18 cellular contexts compared by ENCODE assay signal in genomic region chr5:76690027-76690679, GRCh38. TPM values are rescaled to one million over a fixed set of nuclear protein-coding genes. Genes with fewer than 3 reads are reported as not detected.
DNase-seq lines count a peak whose midpoint lies in the region; ATAC-seq, FAIRE-seq and TF ChIP-seq lines count a peak whose summit lies in the region.
"Had no signal": no experiment of that assay in that cellular context is flagged by ENCODE, and none has a peak within 500 bp of the region (broad histone marks: within the 10 kb centered on the region; RNA-seq: fewer than 3 reads in every experiment).

No MANE protein-coding gene starts in this region.

- H3K27ac Mint-ChIP-seq in T-helper 17 cell: peak overlapping the region; percentile 21
- H3K27ac Mint-ChIP-seq in activated CD4-positive, alpha-beta T cell treated with anti-CD3 and anti-CD28 coated beads, Interleukin-2, amount 10 ng/mL, durations not matched to agents 7 days and 5 days: no peak overlapping the region

- no peak for FAIRE-seq in HTR-8/SVneo (lab: Jason Lieb, UNC)

- H3K4me1 ChIP-seq in GM23248 (ENCODE audit: insufficient read depth) (peaks cover 43% of the 10 kb centered on the region), foreskin keratinocyte (peaks cover 36% of the 10 kb centered on the region), spleen (peaks cover 0 to 26% (median 8%) of the 10 kb centered on the region in 6 donors)
- H3K4me1 ChIP-seq: BE2C had no signal

- peaks cover 5% of the 10 kb centered on the region for H3K4me1 Mint-ChIP-seq in T-helper 17 cell
- peaks cover 16% of the 10 kb centered on the region for H3K4me1 Mint-ChIP-seq in activated CD4-positive, alpha-beta T cell treated with anti-CD3 and anti-CD28 coated beads, Interleukin-2, amount 10 ng/mL, durations not matched to agents 7 days and 5 days

- ATAC-seq in T-helper 17 cell: no peak
- ATAC-seq in foreskin keratinocyte: no peak
- no peak for ATAC-seq in activated CD4-positive, CD25-positive, alpha-beta regulatory T cell treated with anti-CD3 and anti-CD28 coated beads, Interleukin-2, amount 50 U/mL, for 24 hours

- TF ChIP-seq CTCF in foreskin keratinocyte (conservative IDR thresholded peaks at IDR 0.05): no peak
- TF ChIP-seq CTCF in spleen (IDR thresholded peaks at IDR 0.05 in 8 of 11, conservative IDR thresholded peaks at IDR 0.05 in 3 of 11): no peak

- H3K9ac ChIP-seq in GM23248: no peak overlapping the region

- H2AFZ ChIP-seq in GM23248: no peak overlapping the region

- H3K4me2 ChIP-seq in GM23248 (ENCODE audit: unreplicated experiment): peak overlapping the region; percentile 50

- H3K9me3 ChIP-seq in GM23248 (ENCODE audit: low read depth) (no peaks in the 10 kb centered on the region), T-helper 17 cell (ENCODE audit: control insufficient read depth, low read length, poor library complexity, severe bottlenecking) (no peaks in the 10 kb centered on the region), spleen (no peaks in the 10 kb centered on the region)
- H3K9me3 ChIP-seq: adrenal gland, BE2C had no signal

- intact Hi-C loops in spleen (cut with DNase I; ENCODE audit: low total_unique reads): no loop called here

- H3K36me3 ChIP-seq in GM23248 (ENCODE audit: low read depth) (no peaks in the 10 kb centered on the region), spleen (peaks cover 0 to 86% (median 4%) of the 10 kb centered on the region in 6 donors)
- H3K36me3 ChIP-seq: adrenal gland, BE2C had no signal

- peaks cover 7% of the 10 kb centered on the region for H3K36me3 Mint-ChIP-seq in T-helper 17 cell (ENCODE audit: low read depth)
- H3K36me3 Mint-ChIP-seq in activated CD4-positive, alpha-beta T cell treated with anti-CD3 and anti-CD28 coated beads, Interleukin-2, amount 10 ng/mL, durations not matched to agents 7 days and 5 days (ENCODE audit: low read depth): peaks cover 62% of the 10 kb centered on the region

- no peaks in the 10 kb centered on the region for H3K79me2 ChIP-seq in GM23248 (ENCODE audit: insufficient read depth)

- H3F3A ChIP-seq in GM23248 (ENCODE audit: insufficient read depth): peaks cover 50% of the 10 kb centered on the region

- POLR2A ChIA-PET in activated CD4-positive, alpha-beta T cell treated with anti-CD3 and anti-CD28 coated beads, Interleukin-2, amount 10 ng/mL, durations not matched to agents 7 days and 5 days (lab: Charles Lee): interaction anchor here (0.6 kb wide), 1 partner anchor 21 kb away, joined by 3 read pairs; no protein-coding TSS in a partner anchor

- no peaks in the 10 kb centered on the region; the same call in 1 of the 2 replicates for H3K27me3 ChIP-seq in GM23248 (replicated peaks; ENCODE audit: insufficient read depth)
- H3K27me3 ChIP-seq in foreskin keratinocyte: no peaks in the 10 kb centered on the region
- no peaks in the 10 kb centered on the region for H3K27me3 ChIP-seq in spleen (replicated peaks in 1 of 7)
- H3K27me3 ChIP-seq: adrenal gland had no signal

- H3K9me2 ChIP-seq in GM23248 (ENCODE audit: insufficient read depth): no peaks in the 10 kb centered on the region

- peak; percentile 30 for DNase-seq in GM23248
- DNase-seq in T-helper 17 cell: no peak
- no peak for DNase-seq in foreskin keratinocyte
- DNase-seq in spleen: no peak
- DNase-seq in HTR-8/SVneo (ENCODE audit: insufficient read length, low spot score): no peak
- no peak for DNase-seq in SHP77 (lab: John Stamatoyannopoulos, UW)
- DNase-seq in activated CD4-positive, alpha-beta T cell treated with anti-CD3 and anti-CD28 coated beads, Interleukin-2, amount 10 ng/mL, durations not matched to agents 7 days and 5 days: no peak
- DNase-seq: activated CD4-positive, alpha-beta T cell treated with anti-CD3 and anti-CD28 coated beads for 4 hours; activated T-cell treated with anti-CD3 and anti-CD28 coated beads, Interleukin-2, amount 50 U/mL, for 1 hour; adrenal gland; BE2C; dorsolateral prefrontal cortex; GOT3; NCI-H2029; NCI-H526; stimulated activated CD4-positive, alpha-beta T cell treated with anti-CD3 and anti-CD28 coated beads, Interleukin-4, amount 100 ng/mL, for 24 hours had no signal

- CTCF ChIA-PET in activated CD4-positive, alpha-beta T cell treated with anti-CD3 and anti-CD28 coated beads, Interleukin-2, amount 10 ng/mL, durations not matched to agents 7 days and 5 days (lab: Charles Lee): interaction anchor here (0.5 to 1.6 kb wide), 4 partner anchors 15 to 299 kb away, joined by 3 to 6 read pairs (median 4); no protein-coding TSS in a partner anchor

- H3K27ac ChIP-seq in GM23248 (peak overlapping the region; percentile 72), foreskin keratinocyte (peak overlapping the region; percentile 37), spleen (peak overlapping the region; percentile 17 to 73 (median 54))
- H3K27ac ChIP-seq: dorsolateral prefrontal cortex had no signal

- TF ChIP-seq POLR2A in spleen (IDR thresholded peaks at IDR 0.05): no peak

- no peak overlapping the region for H3K4me3 Mint-ChIP-seq in T-helper 17 cell
- H3K4me3 Mint-ChIP-seq in activated CD4-positive, alpha-beta T cell treated with anti-CD3 and anti-CD28 coated beads, Interleukin-2, amount 10 ng/mL, durations not matched to agents 7 days and 5 days: no peak overlapping the region
- H3K4me3 Mint-ChIP-seq: neural crest cell had no signal

- WGBS in GM23248 (ENCODE audit: low coverage in 1 of 2, low lambda C conversion rate in 2 of 2, missing lambda C conversion rate in 2 of 2), 2 experiments: 21 to 29% methylated on average over 3 of the region's 3 CpGs
- 89 to 94% (median 92%) methylated on average over 3 of the region's 3 CpGs for WGBS in spleen, 5 donors

- no peaks in the 10 kb centered on the region for H3K9me3 Mint-ChIP-seq in activated CD4-positive, alpha-beta T cell treated with anti-CD3 and anti-CD28 coated beads, Interleukin-2, amount 10 ng/mL, durations not matched to agents 7 days and 5 days

- H4K20me1 ChIP-seq in GM23248 (ENCODE audit: insufficient read depth): no peaks in the 10 kb centered on the region

- in situ Hi-C loops in GM23248 (cut with MboI): no loop called here

- H3K4me3 ChIP-seq in GM23248 (no peak overlapping the region; the same call in 1 of the 2 replicates), spleen (no peak overlapping the region)
- H3K4me3 ChIP-seq: adrenal gland, dorsolateral prefrontal cortex had no signal

- no peaks in the 10 kb centered on the region for H3K27me3 Mint-ChIP-seq in T-helper 17 cell
- H3K27me3 Mint-ChIP-seq in activated CD4-positive, alpha-beta T cell treated with anti-CD3 and anti-CD28 coated beads, Interleukin-2, amount 10 ng/mL, durations not matched to agents 7 days and 5 days: no peaks in the 10 kb centered on the region

RNA-seq across cellular contexts. Expression of gene F2R, which starts 25.8 kb away (rescaled TPM):
- 3.7 and 5.3 TPM in 2 replicates for total RNA-seq in GM23248 (2014; rRNA removed; shearing (Covaris generic))
- polyA plus RNA-seq in GM23248 (2016; fragmentation: Nextera tagmentation; extraction: Ambion mirVana) (4.4 and 4.6 TPM in 2 replicates), foreskin keratinocyte (12.5 and 17.3 TPM in 2 replicates), spleen (1 to 10 TPM; 4.7 to 9.0 (median 7.0) TPM)
- total RNA-seq in T-helper 17 cell (10 to 100 TPM in 1 of 2 donors, 1 to 10 TPM in 1; 3.6 to 20.4 TPM), foreskin keratinocyte (38.0 and 42.6 TPM in 2 replicates), spleen (100 to 1,000 TPM in 4 of 7 donors, 10 to 100 TPM in 3; 57.3 to 128 (median 111) TPM)
- total RNA-seq in activated CD4-positive, alpha-beta T cell treated with anti-CD3 and anti-CD28 coated beads, Interleukin-2, amount 10 ng/mL, durations not matched to agents 7 days and 5 days: 1 to 10 TPM; 5.9 to 7.3 TPM
